Comparison of ENCODE assay signal across 9 cellular contexts in the genomic region with DNA sequence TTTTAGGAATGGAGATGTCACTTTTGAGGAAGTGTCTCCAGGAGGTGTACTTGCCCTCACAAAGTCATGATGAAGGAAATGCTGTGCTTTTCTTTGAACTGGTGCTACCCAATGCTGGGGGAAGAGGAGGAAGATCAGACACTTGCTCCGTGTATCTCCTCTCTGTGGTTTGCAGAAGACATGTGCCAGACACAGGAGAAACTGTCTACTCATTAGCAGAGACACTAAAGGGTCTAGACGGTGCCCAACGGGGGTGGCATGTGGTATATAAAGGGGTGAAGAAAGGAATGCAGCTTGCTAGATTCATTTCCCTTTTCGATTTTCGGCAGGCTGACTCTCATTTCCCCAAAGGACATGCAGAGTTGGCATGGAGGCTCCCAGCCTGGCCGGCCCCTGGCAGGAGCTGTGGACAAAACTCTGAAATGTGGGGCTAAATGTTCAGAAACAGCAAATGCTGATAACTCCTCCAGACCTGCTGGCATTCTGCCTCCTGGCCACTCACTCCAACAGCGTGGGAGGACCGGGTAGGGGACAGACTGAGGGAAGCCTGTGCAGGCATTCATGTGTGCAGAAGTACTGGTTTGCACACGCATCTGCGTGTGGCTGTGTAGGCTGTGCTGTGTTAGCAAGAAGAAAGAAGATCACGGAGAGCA. TPM values are rescaled to one million over a fixed set of nuclear protein-coding genes. Genes with fewer than 3 reads are reported as not detected.
DNase-seq lines count a peak whose midpoint lies in the region; ATAC-seq and TF ChIP-seq lines count a peak whose summit lies in the region.
"Had no signal": no experiment of that assay in that cellular context is flagged by ENCODE, and none has a peak within 500 bp of the region (broad histone marks: within the 10 kb centered on the region; RNA-seq: fewer than 3 reads in every experiment).

No MANE protein-coding gene starts in this region.

- DNase-seq in BE2C (peak; percentile 24), RPMI8226 (peak; percentile 32), right cardiac atrium (peak; percentile 80 to 93 (median 91)), superior temporal gyrus (ENCODE audit: extremely low spot score) (peak; percentile 83), osteocyte (ENCODE audit: extremely low spot score, unreplicated experiment) (no peak), LoVo (ENCODE audit: low spot score) (no peak)
- DNase-seq in activated naive CD4-positive, alpha-beta T cell (lab: John Stamatoyannopoulos, UW), result no peak

- H3K36me3 Mint-ChIP-seq in osteocyte (ENCODE audit: unreplicated experiment), result no peaks in the 10 kb centered on the region

- H3K9me3 ChIP-seq in BE2C (no peaks in the 10 kb centered on the region), right cardiac atrium (ENCODE audit: control insufficient read depth, low read length) (no peaks in the 10 kb centered on the region)

- H3K4me1 Mint-ChIP-seq in osteocyte (ENCODE audit: unreplicated experiment), result peaks cover 24% of the 10 kb centered on the region

- H3K27me3 Mint-ChIP-seq in osteocyte (ENCODE audit: unreplicated experiment), result no peaks in the 10 kb centered on the region

- H3K4me3 Mint-ChIP-seq in osteocyte (ENCODE audit: unreplicated experiment), result no peak overlapping the region
- H3K4me3 Mint-ChIP-seq: T-helper 1 cell treated with Interleukin-12 subunit alpha and Interleukin-12 subunit beta and Interleukin-4 antibody, amounts not matched to agents 30 μg/mL and 1 μg/mL, for 36 hours had no signal

- H3K9me3 Mint-ChIP-seq in osteocyte (ENCODE audit: unreplicated experiment), result no peaks in the 10 kb centered on the region
- H3K9me3 Mint-ChIP-seq: T-helper 1 cell treated with Interleukin-12 subunit alpha and Interleukin-12 subunit beta and Interleukin-4 antibody, amounts not matched to agents 30 μg/mL and 1 μg/mL, for 36 hours had no signal

- H3K4me1 ChIP-seq in BE2C (no peaks in the 10 kb centered on the region; the same call in 1 of the 2 replicates), right cardiac atrium (ENCODE audit: control insufficient read depth, insufficient read depth, low read length) (peaks cover 8% of the 10 kb centered on the region)

- WGBS in right cardiac atrium, result 9% methylated on average over 11 of the region's 11 CpGs

- peak overlapping the region; percentile 65 for H3K27ac ChIP-seq in right cardiac atrium (ENCODE audit: low read length)

- ATAC-seq in HG02623 (IDR thresholded peaks at IDR 0.05; ENCODE audit: unreplicated experiment), result peak; percentile 63
- peak; percentile 76 for ATAC-seq in right cardiac atrium

- H3K36me3 ChIP-seq in BE2C, result no peaks in the 10 kb centered on the region

- no peak overlapping the region for H3K4me3 ChIP-seq in BE2C (ENCODE audit: low read depth, low read length)
- no peak overlapping the region for H3K4me3 ChIP-seq in right cardiac atrium (ENCODE audit: low read length)

- intact Hi-C loops in right cardiac atrium (cut with DNase I), result loop anchor here in 1 of 4 donors (10.0 kb wide), 1 partner anchor 50 kb away; no protein-coding TSS in a partner anchor

- H3K27ac Mint-ChIP-seq in osteocyte (ENCODE audit: unreplicated experiment), result no peak overlapping the region
- H3K27ac Mint-ChIP-seq: T-helper 1 cell treated with Interleukin-12 subunit alpha and Interleukin-12 subunit beta and Interleukin-4 antibody, amounts not matched to agents 30 μg/mL and 1 μg/mL, for 36 hours had no signal

- TF ChIP-seq CTCF in BE2C (IDR thresholded peaks at IDR 0.05; ENCODE audit: low read depth, low read length) (no peak), osteocyte (IDR thresholded peaks at IDR 0.05) (no peak)

- no peaks in the 10 kb centered on the region for H3K27me3 ChIP-seq in BE2C
- H3K27me3 ChIP-seq in right cardiac atrium (ENCODE audit: control insufficient read depth, insufficient read depth), result no peaks in the 10 kb centered on the region

RNA-seq across cellular contexts. Expression of a gene that starts 59.6 kb away (rescaled TPM):
- 42.1 TPM for polyA plus RNA-seq in BE2C (2012; ENCODE audit: insufficient read depth, insufficient read length, low read depth)
- 100 to 1,000 TPM; 373 to 415 (median 375) TPM for total RNA-seq in right cardiac atrium
- 100 TPM for polyA plus RNA-seq in right cardiac atrium
- total RNA-seq in osteocyte, result 290 and 308 TPM in 2 replicates

Comparison
In these comparisons a context has a peak if more than half of its experiments do, and no peak if none do; other contexts are left out.
1. DNase-seq: peak in BE2C (single experiment), RPMI8226 (single experiment), right cardiac atrium (3 of 3) and superior temporal gyrus (single experiment); none in osteocyte (single experiment), activated naive CD4-positive, alpha-beta T cell (0 of 4) and LoVo (single experiment).